In the genomic region with DNA sequence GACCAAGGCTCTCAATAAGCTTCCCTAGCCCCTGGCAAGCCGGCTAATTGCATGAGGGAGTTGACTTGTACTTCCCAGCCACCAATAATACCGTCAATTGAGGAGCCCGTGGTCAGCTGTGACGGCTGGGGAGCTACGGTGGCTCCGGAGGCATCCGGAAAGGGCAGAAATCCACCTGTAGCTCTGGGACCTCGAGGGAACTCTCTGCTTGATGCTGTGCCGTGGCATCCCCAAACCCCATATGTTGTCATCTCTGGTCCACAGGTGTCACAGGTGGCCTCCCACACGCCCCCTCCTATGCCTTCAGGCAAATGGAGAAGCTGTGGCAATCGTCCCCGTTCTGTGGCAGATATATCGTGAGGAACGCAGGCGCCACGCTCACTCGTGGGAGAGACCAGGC, we compare ENCODE assay signal across 2 cellular contexts.
TF ChIP-seq lines count a peak whose summit lies in the region.

No MANE protein-coding gene starts in this region.

TF ChIP-seq in IMR-90, 13 proteins besides CTCF, POLR2A, EP300 and RAD21:
- TF ChIP-seq BHLHE40 (IDR thresholded peaks at IDR 0.05; ENCODE audit: low read depth, low read length) (no peak), MAZ (IDR thresholded peaks at IDR 0.05; ENCODE audit: borderline replicate concordance, low read depth, low read length) (no peak), RCOR1 (IDR thresholded peaks at IDR 0.05; ENCODE audit: insufficient replicate concordance, low read length) (no peak), CEBPB (IDR thresholded peaks at IDR 0.05; ENCODE audit: low read depth, low read length) (no peak), RFX5 (IDR thresholded peaks at IDR 0.05; ENCODE audit: low read depth, low read length) (no peak), MAFK (IDR thresholded peaks at IDR 0.05; ENCODE audit: low read depth, low read length) (no peak), SMC3 (IDR thresholded peaks at IDR 0.05; ENCODE audit: low read depth, low read length) (no peak), NFE2L2 (IDR thresholded peaks at IDR 0.05; ENCODE audit: low read depth, low read length) (no peak), FOS (IDR thresholded peaks at IDR 0.05; ENCODE audit: low read depth, low read length) (no peak), MXI1 (IDR thresholded peaks at IDR 0.05; ENCODE audit: borderline replicate concordance, low read depth, low read length) (no peak), CHD1 (IDR thresholded peaks at IDR 0.05; ENCODE audit: low read depth, low read length) (no peak)
- TF ChIP-seq, protein P1, sequence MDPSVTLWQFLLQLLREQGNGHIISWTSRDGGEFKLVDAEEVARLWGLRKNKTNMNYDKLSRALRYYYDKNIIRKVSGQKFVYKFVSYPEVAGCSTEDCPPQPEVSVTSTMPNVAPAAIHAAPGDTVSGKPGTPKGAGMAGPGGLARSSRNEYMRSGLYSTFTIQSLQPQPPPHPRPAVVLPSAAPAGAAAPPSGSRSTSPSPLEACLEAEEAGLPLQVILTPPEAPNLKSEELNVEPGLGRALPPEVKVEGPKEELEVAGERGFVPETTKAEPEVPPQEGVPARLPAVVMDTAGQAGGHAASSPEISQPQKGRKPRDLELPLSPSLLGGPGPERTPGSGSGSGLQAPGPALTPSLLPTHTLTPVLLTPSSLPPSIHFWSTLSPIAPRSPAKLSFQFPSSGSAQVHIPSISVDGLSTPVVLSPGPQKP (IDR thresholded peaks at IDR 0.05; ENCODE audit: borderline replicate concordance, low read depth, low read length): no peak
- TF ChIP-seq, protein P2, sequence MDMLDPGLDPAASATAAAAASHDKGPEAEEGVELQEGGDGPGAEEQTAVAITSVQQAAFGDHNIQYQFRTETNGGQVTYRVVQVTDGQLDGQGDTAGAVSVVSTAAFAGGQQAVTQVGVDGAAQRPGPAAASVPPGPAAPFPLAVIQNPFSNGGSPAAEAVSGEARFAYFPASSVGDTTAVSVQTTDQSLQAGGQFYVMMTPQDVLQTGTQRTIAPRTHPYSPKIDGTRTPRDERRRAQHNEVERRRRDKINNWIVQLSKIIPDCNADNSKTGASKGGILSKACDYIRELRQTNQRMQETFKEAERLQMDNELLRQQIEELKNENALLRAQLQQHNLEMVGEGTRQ (IDR thresholded peaks at IDR 0.05; ENCODE audit: low read depth, low read length): no peak

TF ChIP-seq in H1, 55 proteins besides CTCF, POLR2A, EP300 and RAD21:
- TF ChIP-seq GABPA (IDR thresholded peaks at IDR 0.05; ENCODE audit: borderline replicate concordance, insufficient read depth, low read length) (no peak), HDAC6 (IDR thresholded peaks at IDR 0.05; ENCODE audit: low read depth, low read length) (no peak), SP4 (IDR thresholded peaks at IDR 0.05; ENCODE audit: low read length) (no peak), GTF2F1 (IDR thresholded peaks at IDR 0.05; ENCODE audit: borderline replicate concordance, low read depth, low read length) (no peak), KDM5A (IDR thresholded peaks at IDR 0.05; ENCODE audit: low read length) (no peak), PHF8 (conservative IDR thresholded peaks at IDR 0.05; ENCODE audit: low read depth, low read length) (no peak), TEAD4 (IDR thresholded peaks at IDR 0.05; ENCODE audit: low read depth, low read length) (no peak), SP1 (IDR thresholded peaks at IDR 0.05; ENCODE audit: low read depth, low read length) (no peak), EGR1 (IDR thresholded peaks at IDR 0.05; ENCODE audit: borderline replicate concordance, low read depth, low read length) (no peak), JUND (IDR thresholded peaks at IDR 0.05; ENCODE audit: low read length) (no peak), YY1 (IDR thresholded peaks at IDR 0.05; ENCODE audit: low read depth, low read length) (no peak), RXRA (IDR thresholded peaks at IDR 0.05; ENCODE audit: insufficient read depth, low read depth, low read length) (no peak), SRF (IDR thresholded peaks at IDR 0.05; ENCODE audit: low read depth, low read length) (no peak), TBP (IDR thresholded peaks at IDR 0.05; ENCODE audit: low read depth, low read length) (no peak), CEBPB (IDR thresholded peaks at IDR 0.05; ENCODE audit: low read depth, low read length) (no peak), TAF1 (IDR thresholded peaks at IDR 0.05; ENCODE audit: low read depth, low read length) (no peak), ZNF274 (IDR thresholded peaks at IDR 0.05; ENCODE audit: borderline replicate concordance, extremely low read depth, low read length) (no peak), BRCA1 (IDR thresholded peaks at IDR 0.05; ENCODE audit: low read depth, low read length) (no peak)
- TF ChIP-seq, protein P2 (IDR thresholded peaks at IDR 0.05; ENCODE audit: low read length): no peak
- TF ChIP-seq, protein P3, sequence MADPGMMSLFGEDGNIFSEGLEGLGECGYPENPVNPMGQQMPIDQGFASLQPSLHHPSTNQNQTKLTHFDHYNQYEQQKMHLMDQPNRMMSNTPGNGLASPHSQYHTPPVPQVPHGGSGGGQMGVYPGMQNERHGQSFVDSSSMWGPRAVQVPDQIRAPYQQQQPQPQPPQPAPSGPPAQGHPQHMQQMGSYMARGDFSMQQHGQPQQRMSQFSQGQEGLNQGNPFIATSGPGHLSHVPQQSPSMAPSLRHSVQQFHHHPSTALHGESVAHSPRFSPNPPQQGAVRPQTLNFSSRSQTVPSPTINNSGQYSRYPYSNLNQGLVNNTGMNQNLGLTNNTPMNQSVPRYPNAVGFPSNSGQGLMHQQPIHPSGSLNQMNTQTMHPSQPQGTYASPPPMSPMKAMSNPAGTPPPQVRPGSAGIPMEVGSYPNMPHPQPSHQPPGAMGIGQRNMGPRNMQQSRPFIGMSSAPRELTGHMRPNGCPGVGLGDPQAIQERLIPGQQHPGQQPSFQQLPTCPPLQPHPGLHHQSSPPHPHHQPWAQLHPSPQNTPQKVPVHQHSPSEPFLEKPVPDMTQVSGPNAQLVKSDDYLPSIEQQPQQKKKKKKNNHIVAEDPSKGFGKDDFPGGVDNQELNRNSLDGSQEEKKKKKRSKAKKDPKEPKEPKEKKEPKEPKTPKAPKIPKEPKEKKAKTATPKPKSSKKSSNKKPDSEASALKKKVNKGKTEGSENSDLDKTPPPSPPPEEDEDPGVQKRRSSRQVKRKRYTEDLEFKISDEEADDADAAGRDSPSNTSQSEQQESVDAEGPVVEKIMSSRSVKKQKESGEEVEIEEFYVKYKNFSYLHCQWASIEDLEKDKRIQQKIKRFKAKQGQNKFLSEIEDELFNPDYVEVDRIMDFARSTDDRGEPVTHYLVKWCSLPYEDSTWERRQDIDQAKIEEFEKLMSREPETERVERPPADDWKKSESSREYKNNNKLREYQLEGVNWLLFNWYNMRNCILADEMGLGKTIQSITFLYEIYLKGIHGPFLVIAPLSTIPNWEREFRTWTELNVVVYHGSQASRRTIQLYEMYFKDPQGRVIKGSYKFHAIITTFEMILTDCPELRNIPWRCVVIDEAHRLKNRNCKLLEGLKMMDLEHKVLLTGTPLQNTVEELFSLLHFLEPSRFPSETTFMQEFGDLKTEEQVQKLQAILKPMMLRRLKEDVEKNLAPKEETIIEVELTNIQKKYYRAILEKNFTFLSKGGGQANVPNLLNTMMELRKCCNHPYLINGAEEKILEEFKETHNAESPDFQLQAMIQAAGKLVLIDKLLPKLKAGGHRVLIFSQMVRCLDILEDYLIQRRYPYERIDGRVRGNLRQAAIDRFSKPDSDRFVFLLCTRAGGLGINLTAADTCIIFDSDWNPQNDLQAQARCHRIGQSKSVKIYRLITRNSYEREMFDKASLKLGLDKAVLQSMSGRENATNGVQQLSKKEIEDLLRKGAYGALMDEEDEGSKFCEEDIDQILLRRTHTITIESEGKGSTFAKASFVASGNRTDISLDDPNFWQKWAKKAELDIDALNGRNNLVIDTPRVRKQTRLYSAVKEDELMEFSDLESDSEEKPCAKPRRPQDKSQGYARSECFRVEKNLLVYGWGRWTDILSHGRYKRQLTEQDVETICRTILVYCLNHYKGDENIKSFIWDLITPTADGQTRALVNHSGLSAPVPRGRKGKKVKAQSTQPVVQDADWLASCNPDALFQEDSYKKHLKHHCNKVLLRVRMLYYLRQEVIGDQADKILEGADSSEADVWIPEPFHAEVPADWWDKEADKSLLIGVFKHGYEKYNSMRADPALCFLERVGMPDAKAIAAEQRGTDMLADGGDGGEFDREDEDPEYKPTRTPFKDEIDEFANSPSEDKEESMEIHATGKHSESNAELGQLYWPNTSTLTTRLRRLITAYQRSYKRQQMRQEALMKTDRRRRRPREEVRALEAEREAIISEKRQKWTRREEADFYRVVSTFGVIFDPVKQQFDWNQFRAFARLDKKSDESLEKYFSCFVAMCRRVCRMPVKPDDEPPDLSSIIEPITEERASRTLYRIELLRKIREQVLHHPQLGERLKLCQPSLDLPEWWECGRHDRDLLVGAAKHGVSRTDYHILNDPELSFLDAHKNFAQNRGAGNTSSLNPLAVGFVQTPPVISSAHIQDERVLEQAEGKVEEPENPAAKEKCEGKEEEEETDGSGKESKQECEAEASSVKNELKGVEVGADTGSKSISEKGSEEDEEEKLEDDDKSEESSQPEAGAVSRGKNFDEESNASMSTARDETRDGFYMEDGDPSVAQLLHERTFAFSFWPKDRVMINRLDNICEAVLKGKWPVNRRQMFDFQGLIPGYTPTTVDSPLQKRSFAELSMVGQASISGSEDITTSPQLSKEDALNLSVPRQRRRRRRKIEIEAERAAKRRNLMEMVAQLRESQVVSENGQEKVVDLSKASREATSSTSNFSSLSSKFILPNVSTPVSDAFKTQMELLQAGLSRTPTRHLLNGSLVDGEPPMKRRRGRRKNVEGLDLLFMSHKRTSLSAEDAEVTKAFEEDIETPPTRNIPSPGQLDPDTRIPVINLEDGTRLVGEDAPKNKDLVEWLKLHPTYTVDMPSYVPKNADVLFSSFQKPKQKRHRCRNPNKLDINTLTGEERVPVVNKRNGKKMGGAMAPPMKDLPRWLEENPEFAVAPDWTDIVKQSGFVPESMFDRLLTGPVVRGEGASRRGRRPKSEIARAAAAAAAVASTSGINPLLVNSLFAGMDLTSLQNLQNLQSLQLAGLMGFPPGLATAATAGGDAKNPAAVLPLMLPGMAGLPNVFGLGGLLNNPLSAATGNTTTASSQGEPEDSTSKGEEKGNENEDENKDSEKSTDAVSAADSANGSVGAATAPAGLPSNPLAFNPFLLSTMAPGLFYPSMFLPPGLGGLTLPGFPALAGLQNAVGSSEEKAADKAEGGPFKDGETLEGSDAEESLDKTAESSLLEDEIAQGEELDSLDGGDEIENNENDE (IDR thresholded peaks at IDR 0.05; ENCODE audit: insufficient replicate concordance, low read length): no peak
